ENCODE assay signal across 14 cellular contexts in genomic region chr17:57521606-57522435, GRCh38.
DNase-seq lines count a peak whose midpoint lies in the region; ATAC-seq, FAIRE-seq and TF ChIP-seq lines count a peak whose summit lies in the region.
"Had no signal": no experiment of that assay in that cellular context is flagged by ENCODE, and none has a peak within 500 bp of the region (broad histone marks: within the 10 kb centered on the region; RNA-seq: fewer than 3 reads in every experiment).

No MANE protein-coding gene starts in this region.

- H3K79me1 ChIP-seq in H1 (ENCODE audit: low read depth, low read length) (peaks cover 4% of the 10 kb centered on the region; the same call in 1 of the 2 replicates), trophoblast cell (ENCODE audit: low read length) (peaks cover 19% of the 10 kb centered on the region)

- H4K12ac ChIP-seq in trophoblast cell (ENCODE audit: low read depth, low read length), result no peak overlapping the region

- WGBS in H1 (ENCODE audit: extremely low coverage in 1 of 2, insufficient coverage in 1 of 2, insufficient read length in 1 of 2, insufficient replicate concordance in 2 of 2, low coverage in 1 of 2, low lambda C conversion rate in 2 of 2, missing lambda C conversion rate in 1 of 2), 2 experiments, result 87% methylated on average over 14 of the region's 14 CpGs; no CpG with 5 or more reads in 1 of the 2 experiments
- WGBS in trophoblast cell (ENCODE audit: extremely low coverage, insufficient coverage, insufficient read length), result no CpG with 5 or more reads among the region's 14 CpGs

- peak overlapping the region; percentile 40; the same call in 1 of the 2 replicates for H2BK15ac ChIP-seq in H1 (ENCODE audit: low read length)

- TF ChIP-seq POLR2A in H1 (IDR thresholded peaks at IDR 0.05; ENCODE audit: control extremely low read depth in 1 of 2, low read depth in 2 of 2, low read length in 2 of 2) (no peak), GM12891 (IDR thresholded peaks at IDR 0.05; ENCODE audit: low read depth, low read length) (no peak)

- TF ChIP-seq CTCF in H1 (IDR thresholded peaks at IDR 0.05; ENCODE audit: control extremely low read depth in 1 of 3, insufficient read depth in 1 of 3, low read depth in 1 of 3, low read length in 3 of 3), result no peak

- H3K56ac ChIP-seq in H1 (replicated peaks; ENCODE audit: insufficient read length, low read depth, low read length), result no peak overlapping the region

- H3K27ac ChIP-seq in H1 (ENCODE audit: low read depth, low read length), result no peak overlapping the region
- no peak overlapping the region for H3K27ac ChIP-seq in trophoblast cell (ENCODE audit: low read depth, low read length)
- H3K27ac ChIP-seq: KMS-11 had no signal

- H4K91ac ChIP-seq in H1 (replicated peaks; ENCODE audit: insufficient read length, low read length) (no peak overlapping the region), trophoblast cell (ENCODE audit: low read depth, low read length) (peak overlapping the region; percentile 67)

- no peak overlapping the region for H2BK20ac ChIP-seq in H1 (ENCODE audit: low read length)

- no peak overlapping the region for H3K18ac ChIP-seq in H1 (ENCODE audit: extremely low read depth, low read length)
- H3K18ac ChIP-seq in trophoblast cell (ENCODE audit: low read length), result peak overlapping the region; percentile 30

- FAIRE-seq in H1 (lab: Jason Lieb, UNC), result no peak
- no peak for FAIRE-seq in GM12891 (lab: Jason Lieb, UNC)

- H3K4me3 ChIP-seq in H1 (ENCODE audit: extremely low read depth in 1 of 4, insufficient read depth in 2 of 4, low read depth in 3 of 4, low read length in 4 of 4) (no peak overlapping the region), trophoblast cell (ENCODE audit: low read depth, low read length) (no peak overlapping the region)

- no peak for TF ChIP-seq EP300 in H1 (IDR thresholded peaks at IDR 0.05; ENCODE audit: borderline replicate concordance in 1 of 2, low read depth in 2 of 2, low read length in 2 of 2)

- no peak overlapping the region for H2BK5ac ChIP-seq in H1 (ENCODE audit: low read depth, low read length)
- H2BK5ac ChIP-seq in trophoblast cell (ENCODE audit: low read depth, low read length, poor library complexity), result no peak overlapping the region

- no peak overlapping the region for H4K5ac ChIP-seq in H1 (ENCODE audit: insufficient read length, low read depth, low read length)

- H3K36me3 ChIP-seq in H1 (ENCODE audit: control insufficient read depth in 2 of 4, insufficient read depth in 4 of 4, low read length in 3 of 4), result no peaks in the 10 kb centered on the region
- peaks cover 0 to 2% of the 10 kb centered on the region in 2 experiments for H3K36me3 ChIP-seq in trophoblast cell (ENCODE audit: control insufficient read depth in 1 of 2, insufficient read depth in 2 of 2, low read length in 2 of 2)

- no peaks in the 10 kb centered on the region for H3K23me2 ChIP-seq in H1 (ENCODE audit: low read depth, low read length)

- peak overlapping the region in 1 of 4 experiments; percentile 6; a peak in 1 of 7 replicates for H3K9ac ChIP-seq in H1 (replicated peaks in 1 of 4; ENCODE audit: extremely low read depth in 1 of 4, low read depth in 3 of 4, low read length in 3 of 4)
- no peak overlapping the region for H3K9ac ChIP-seq in trophoblast cell (ENCODE audit: low read length)
- H3K9ac ChIP-seq: KMS-11 had no signal

- H3K27me3 ChIP-seq in H1 (replicated peaks in 1 of 4; ENCODE audit: control insufficient read depth in 3 of 4, extremely low read depth in 1 of 4, insufficient read depth in 3 of 4, low read length in 3 of 4) (no peaks in the 10 kb centered on the region), trophoblast cell (ENCODE audit: insufficient read depth, low read length) (no peaks in the 10 kb centered on the region)

- no peak overlapping the region for H2AK5ac ChIP-seq in H1 (ENCODE audit: low read depth, low read length)
- no peak overlapping the region for H2AK5ac ChIP-seq in trophoblast cell (ENCODE audit: low read length)

- H2BK120ac ChIP-seq in H1 (replicated peaks; ENCODE audit: low read depth, low read length) (no peak overlapping the region), trophoblast cell (ENCODE audit: insufficient read depth, low read length, poor library complexity) (no peak overlapping the region)

- peaks cover 0 to 7% of the 10 kb centered on the region in 2 experiments; a peak in 1 of 4 replicates for H3K79me2 ChIP-seq in H1 (ENCODE audit: control insufficient read depth in 1 of 2, insufficient read depth in 2 of 2, low read length in 2 of 2)
- no peaks in the 10 kb centered on the region for H3K79me2 ChIP-seq in trophoblast cell (ENCODE audit: control insufficient read depth, insufficient read depth, low read length, poor library complexity)

- H3K9me3 ChIP-seq in H1 (ENCODE audit: insufficient read depth in 2 of 2, low read depth in 1 of 2, low read length in 1 of 2) (no peaks in the 10 kb centered on the region), trophoblast cell (ENCODE audit: insufficient read depth, low read depth, low read length) (peaks cover 2% of the 10 kb centered on the region)

- H3K4me2 ChIP-seq in H1 (ENCODE audit: insufficient read depth in 1 of 2, low read depth in 2 of 2, low read length in 2 of 2) (no peak overlapping the region), trophoblast cell (ENCODE audit: low read length) (no peak overlapping the region)
- H3K4me2 ChIP-seq: KMS-11 had no signal

- H4K8ac ChIP-seq in H1 (ENCODE audit: extremely low read depth, insufficient read depth, low read length), result no peak overlapping the region
- H4K8ac ChIP-seq in trophoblast cell (ENCODE audit: low read depth, low read length), result no peak overlapping the region

- H4K20me1 ChIP-seq in H1 (replicated peaks in 1 of 2; ENCODE audit: control insufficient read depth in 1 of 2, insufficient read depth in 2 of 2, low read length in 2 of 2), result peaks cover 1 to 3% of the 10 kb centered on the region in 2 experiments

- H3K4ac ChIP-seq in H1 (replicated peaks; ENCODE audit: insufficient read length, low read depth, low read length) (no peak overlapping the region), trophoblast cell (ENCODE audit: low read depth, low read length) (no peak overlapping the region)

- H3K4me1 ChIP-seq in H1 (replicated peaks in 1 of 4; ENCODE audit: control insufficient read depth in 3 of 4, insufficient read depth in 4 of 4, low read length in 3 of 4) (peaks cover 0 to 19% (median 7%) of the 10 kb centered on the region in 4 experiments; a peak in 6 of 7 replicates), trophoblast cell (ENCODE audit: control insufficient read depth in 1 of 2, insufficient read depth in 2 of 2, low read length in 2 of 2) (peaks cover 26 to 33% of the 10 kb centered on the region in 2 experiments)

- H3K23ac ChIP-seq in H1 (ENCODE audit: insufficient read length) (no peak overlapping the region), trophoblast cell (ENCODE audit: low read length) (no peak overlapping the region)

- POLR2A ChIA-PET in H1 (lab: Charles Lee; ENCODE audit: partially characterized antibody), result interaction anchor here (1.5 kb wide), 1 partner anchor 12 kb away, joined by 5 read pairs; no protein-coding TSS in a partner anchor

- ATAC-seq in GM21360 (IDR thresholded peaks at IDR 0.05; ENCODE audit: unreplicated experiment), result no peak
- ATAC-seq: esophagus mucosa; naive thymus-derived CD8-positive, alpha-beta T cell had no signal

- no peak overlapping the region for H2AFZ ChIP-seq in H1 (ENCODE audit: low read length)
- H2AFZ ChIP-seq in trophoblast cell (ENCODE audit: insufficient read depth, low read length, poor library complexity), result peak overlapping the region; percentile 44

- H3K14ac ChIP-seq in H1 (ENCODE audit: insufficient read length) (no peak overlapping the region), trophoblast cell (ENCODE audit: low read length) (no peak overlapping the region)

- no peak for TF ChIP-seq RAD21 in H1 (IDR thresholded peaks at IDR 0.05 in 1 of 2, conservative IDR thresholded peaks at IDR 0.05 in 1 of 2; ENCODE audit: low read depth in 2 of 2, low read length in 2 of 2)

- H2BK12ac ChIP-seq in H1 (ENCODE audit: low read depth, low read length), result no peak overlapping the region
- peak overlapping the region; percentile 24 for H2BK12ac ChIP-seq in trophoblast cell (ENCODE audit: low read length)

- CTCF ChIA-PET in H1 (lab: Charles Lee; ENCODE audit: partially characterized antibody), result interaction anchor here (0.6 to 1.7 kb wide), 8 partner anchors 11 to 561 kb away, joined by 3 to 6 read pairs (median 4); partner anchors contain the start of gene COIL

- DNase-seq in DMS 273 treated with DMSO at 0.1 percent for 48 hours (lab: John Stamatoyannopoulos, UW) (peak; percentile 47), MV-4-11 (lab: John Stamatoyannopoulos, UW) (peak; percentile 73), H1 (ENCODE audit: low read depth in 1 of 2, low spot score in 2 of 2) (no peak), trophoblast cell (no peak), NCI-H2107 treated with DMSO at 0.1 percent for 48 hours (lab: John Stamatoyannopoulos, UW; ENCODE audit: unreplicated experiment) (no peak), GM12891 (ENCODE audit: insufficient read length, low spot score) (no peak), C1 segment of cervical spinal cord (lab: John Stamatoyannopoulos, UW) (no peak)
- DNase-seq: activated CD4-positive, alpha-beta T cell treated with anti-CD3 and anti-CD28 coated beads for 48 hours; COR-L47; naive thymus-derived CD8-positive, alpha-beta T cell; NCI-H748 treated with DMSO at 0.1 percent for 48 hours had no signal

TF ChIP-seq in H1, 55 proteins besides CTCF, POLR2A, EP300 and RAD21 (continues in another document):
- TF ChIP-seq RXRA (IDR thresholded peaks at IDR 0.05; ENCODE audit: insufficient read depth, low read depth, low read length) (no peak), ATF3 (IDR thresholded peaks at IDR 0.05; ENCODE audit: insufficient read depth, low read depth, low read length) (no peak)

TF ChIP-seq in GM12891, 5 proteins besides CTCF, POLR2A, EP300 and RAD21:
- no peak for TF ChIP-seq TAF1 (IDR thresholded peaks at IDR 0.05; ENCODE audit: low read depth, low read length)
- no peak for TF ChIP-seq PAX5 (IDR thresholded peaks at IDR 0.05; ENCODE audit: insufficient read depth, low read length, severe bottlenecking)
- no peak for TF ChIP-seq POLR2AphosphoS5 (IDR thresholded peaks at IDR 0.05; ENCODE audit: low read depth, low read length)
- no peak for TF ChIP-seq SPI1 (IDR thresholded peaks at IDR 0.05; ENCODE audit: low read depth, low read length)
- TF ChIP-seq POU2F2 (IDR thresholded peaks at IDR 0.05; ENCODE audit: low read depth, low read length), result no peak

Comparison
In these comparisons a context has a peak if more than half of its experiments do, and no peak if none do; other contexts are left out.
1. DNase-seq: peak in DMS 273 treated with DMSO at 0.1 percent for 48 hours (single experiment) and MV-4-11 (single experiment); none in H1 (0 of 2), trophoblast cell (0 of 2), NCI-H2107 treated with DMSO at 0.1 percent for 48 hours (single experiment), GM12891 (single experiment) and C1 segment of cervical spinal cord (0 of 14).